ENCODE assay signal across 15 cellular contexts in genomic region chr2:53600835-53601234, GRCh38.
DNase-seq lines count a peak whose midpoint lies in the region; TF ChIP-seq lines count a peak whose summit lies in the region.
"Had no signal": no experiment of that assay in that cellular context is flagged by ENCODE, and none has a peak within 500 bp of the region (broad histone marks: within the 10 kb centered on the region; RNA-seq: fewer than 3 reads in every experiment).

No MANE protein-coding gene starts in this region.

- no peaks in the 10 kb centered on the region for H3K36me3 ChIP-seq in esophagus muscularis mucosa
- H3K36me3 ChIP-seq: tibial artery had no signal

- TF ChIP-seq POLR2A in esophagus muscularis mucosa (IDR thresholded peaks at IDR 0.05; ENCODE audit: low read depth): no peak

- no peak for TF ChIP-seq CTCF in astrocyte of the spinal cord (IDR thresholded peaks at IDR 0.05; ENCODE audit: low read depth, low read length)
- no peak for TF ChIP-seq CTCF in esophagus muscularis mucosa (IDR thresholded peaks at IDR 0.05)

- intact Hi-C loops in esophagus muscularis mucosa (cut with DNase I): no loop called here

- in situ Hi-C loops in astrocyte of the spinal cord (cut with HindIII; ENCODE audit: low sequenced_read_pairs): no loop called here

- no peaks in the 10 kb centered on the region for H3K27me3 ChIP-seq in esophagus muscularis mucosa
- H3K27me3 ChIP-seq: tibial artery had no signal

- H3K4me3 ChIP-seq in astrocyte of the spinal cord (ENCODE audit: low read depth, low read length): no peak overlapping the region
- no peak overlapping the region for H3K4me3 ChIP-seq in esophagus muscularis mucosa
- H3K4me3 ChIP-seq: tibial artery had no signal

- no peaks in the 10 kb centered on the region for H3K4me1 ChIP-seq in esophagus muscularis mucosa
- H3K4me1 ChIP-seq: tibial artery had no signal

- 59% methylated on average over 3 of the region's 3 CpGs for WGBS in esophagus muscularis mucosa

- no peak overlapping the region for H3K27ac ChIP-seq in esophagus muscularis mucosa (replicated peaks in 1 of 4)
- H3K27ac ChIP-seq: 22Rv1, tibial artery had no signal

- H3K9me3 ChIP-seq in esophagus muscularis mucosa: no peaks in the 10 kb centered on the region
- H3K9me3 ChIP-seq: tibial artery had no signal

- TF ChIP-seq EP300 in esophagus muscularis mucosa (IDR thresholded peaks at IDR 0.05): no peak

- DNase-seq in NCI-H1436 (lab: John Stamatoyannopoulos, UW) (peak; percentile 32), NCI-H1436 treated with DMSO at 0.1 percent for 48 hours (lab: John Stamatoyannopoulos, UW) (no peak), NCI-H2227 treated with DMSO at 0.1 percent for 48 hours (lab: John Stamatoyannopoulos, UW) (peak; percentile 57), astrocyte of the spinal cord (ENCODE audit: low read depth, low spot score) (peak; percentile 80), stromal cell of bone marrow (ENCODE audit: low read depth) (peak; percentile 59), HPDE6-E6E7 (ENCODE audit: extremely low spot score) (no peak), NCI-H748 (lab: John Stamatoyannopoulos, UW; ENCODE audit: unreplicated experiment) (no peak), esophagus muscularis mucosa (ENCODE audit: extremely low spot score) (no peak)
- DNase-seq: activated CD4-positive, alpha-beta T cell treated with anti-CD3 and anti-CD28 coated beads for 4 hours; activated effector memory CD4-positive, alpha-beta T cell treated with Interleukin-2 at 50 U/mL for 16 hours; IMR-90; islet precursor cell; naive thymus-derived CD4-positive, alpha-beta T cell; tibial artery had no signal

Comparison
In these comparisons a context has a peak if more than half of its experiments do, and no peak if none do; other contexts are left out.
1. DNase-seq: peak in NCI-H1436 (single experiment), NCI-H2227 treated with DMSO at 0.1 percent for 48 hours (single experiment), astrocyte of the spinal cord (single experiment) and stromal cell of bone marrow (single experiment); none in NCI-H1436 treated with DMSO at 0.1 percent for 48 hours (single experiment), HPDE6-E6E7 (single experiment), NCI-H748 (single experiment) and esophagus muscularis mucosa (single experiment).